In the genomic region with DNA sequence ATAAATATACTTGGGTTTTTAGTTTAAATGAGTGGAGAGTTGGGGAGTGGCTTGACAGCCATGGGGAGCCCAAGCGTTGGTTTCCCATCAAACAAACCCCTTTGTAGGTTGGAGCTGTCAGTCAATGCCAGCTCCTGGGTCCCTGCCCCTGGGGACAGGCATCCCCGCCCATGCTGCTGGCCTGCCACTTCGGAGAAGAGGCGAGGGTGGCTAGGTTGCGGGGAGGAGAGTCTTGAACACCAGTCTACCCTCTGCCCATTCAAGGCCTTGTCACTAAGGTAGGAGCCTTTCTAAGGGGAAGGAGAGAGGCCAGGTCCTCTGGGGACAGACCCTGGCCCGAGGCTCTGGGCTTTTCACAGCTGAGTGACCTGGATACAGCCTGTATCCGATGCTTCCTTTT, we compare ENCODE assay signal across 23 cellular contexts.
"Had no signal": no experiment of that assay in that cellular context is flagged by ENCODE, and none has a peak within 500 bp of the region (broad histone marks: within the 10 kb centered on the region; RNA-seq: fewer than 3 reads in every experiment).

No MANE protein-coding gene starts in this region.

- ATAC-seq: left lobe of liver; naive thymus-derived CD4-positive, alpha-beta T cell had no signal

- H3K4me3 Mint-ChIP-seq: central memory CD8-positive, alpha-beta T cell; memory B cell; naive thymus-derived CD4-positive, alpha-beta T cell; nephron progenitor cell had no signal

- H3K36me3 ChIP-seq: neutrophil, pancreas, right lobe of liver, stomach, thyroid gland, upper lobe of left lung had no signal

- H3K4me1 ChIP-seq: pancreas had no signal

- H3K27me3 ChIP-seq: neutrophil, pancreas, right lobe of liver, thyroid gland, upper lobe of left lung had no signal

- H3K27ac ChIP-seq: coronary artery, neutrophil, pancreas, right lobe of liver, stomach, thyroid gland, upper lobe of left lung had no signal

- H3K27me3 Mint-ChIP-seq: central memory CD8-positive, alpha-beta T cell had no signal

- H3K4me3 ChIP-seq: coronary artery, lung, pancreas, right lobe of liver, smooth muscle cell, stomach, thyroid gland, upper lobe of left lung had no signal

- DNase-seq: dermis blood vessel endothelial cell; effector memory CD4-positive, alpha-beta T cell; erythroblast; kidney; naive thymus-derived CD4-positive, alpha-beta T cell; pancreas; right lobe of liver; stimulated activated CD4-positive, alpha-beta T cell treated with anti-CD3 and anti-CD28 coated beads, Interleukin-12 subunit alpha, Interleukin-12 subunit beta, amount 100 ng/mL, for 4 hours; stimulated activated CD4-positive, alpha-beta T cell treated with anti-CD3 and anti-CD28 coated beads, Interleukin-1b, Interleukin-23, amount 100 ng/mL, for 48 hours; stimulated activated CD4-positive, alpha-beta T cell treated with anti-CD3 and anti-CD28 coated beads, Interleukin-4, amount 100 ng/mL, for 1 hour; stimulated activated CD8-positive, alpha-beta memory T cell treated with anti-CD3 and anti-CD28 coated beads, Interleukin-4, amount 100 ng/mL, for 48 hours; stimulated activated naive CD4-positive, alpha-beta T cell treated with Interleukin-2 at 50 U/mL for 16 hours; stomach had no signal

- H3K4me1 Mint-ChIP-seq: central memory CD8-positive, alpha-beta T cell; memory B cell; naive thymus-derived CD4-positive, alpha-beta T cell had no signal

- H3K9me3 ChIP-seq: neutrophil, pancreas, right lobe of liver, stomach, thyroid gland, upper lobe of left lung had no signal

- H3K4me2 ChIP-seq: smooth muscle cell had no signal

- H3K27ac Mint-ChIP-seq: memory B cell; naive thymus-derived CD4-positive, alpha-beta T cell had no signal

- H3K36me3 Mint-ChIP-seq: memory B cell; naive thymus-derived CD4-positive, alpha-beta T cell had no signal

- H3K9me3 Mint-ChIP-seq: central memory CD8-positive, alpha-beta T cell; memory B cell; nephron progenitor cell had no signal
